ENCODE assay signal across 9 cellular contexts in genomic region chr2:169732583-169733358, GRCh38. TPM values are rescaled to one million over a fixed set of nuclear protein-coding genes. Genes with fewer than 3 reads are reported as not detected.
A peak's percentile ranks its signal among the peaks of the same experiment; 100 is the strongest.
DNase-seq lines count a peak whose midpoint lies in the region; ATAC-seq, FAIRE-seq and TF ChIP-seq lines count a peak whose summit lies in the region.
"Had no signal": no experiment of that assay in that cellular context is flagged by ENCODE, and none has a peak within 500 bp of the region (broad histone marks: within the 10 kb centered on the region; RNA-seq: fewer than 3 reads in every experiment).

No MANE protein-coding gene starts in this region.

- POLR2A ChIA-PET in A549 (lab: Yijun Ruan, JAX): no interaction called here

- H3K4me3 ChIP-seq in A549: peak overlapping the region; percentile 88
- peak overlapping the region; percentile 64 for H3K4me3 ChIP-seq in astrocyte of the cerebellum (ENCODE audit: low read depth, low read length)
- peak overlapping the region; percentile 66 to 94 (median 70) for H3K4me3 ChIP-seq in transverse colon

- ATAC-seq in A549 (peak; percentile 49 to 54), HG03066 (IDR thresholded peaks at IDR 0.05; ENCODE audit: low read depth, unreplicated experiment) (peak; percentile 4)

- TF ChIP-seq RAD21 in A549 (conservative IDR thresholded peaks at IDR 0.05 in 1 of 2, IDR thresholded peaks at IDR 0.05 in 1 of 2): no peak

- peak overlapping the region; percentile 74 for H3K4me2 ChIP-seq in A549

- FAIRE-seq in A549 (lab: Jason Lieb, UNC): no peak
- FAIRE-seq: bronchial epithelial cell had no signal

- TF ChIP-seq CTCF in A549 (IDR thresholded peaks at IDR 0.05) (no peak), astrocyte of the cerebellum (IDR thresholded peaks at IDR 0.05; ENCODE audit: low read depth, low read length, missing control alignments) (no peak), transverse colon (IDR thresholded peaks at IDR 0.05) (no peak)

- intact Hi-C loops in transverse colon (cut with DNase I; ENCODE audit: low total_unique reads): no loop called here

- H3K27ac ChIP-seq in A549 (peak overlapping the region; percentile 74 to 92; a peak in 5 of 6 replicates), transverse colon (peak overlapping the region; percentile 55 to 80 (median 67))

- CTCF ChIA-PET in A549 (lab: Yijun Ruan, JAX): no interaction called here

- TF ChIP-seq POLR2A in A549 (IDR thresholded peaks at IDR 0.05; ENCODE audit: low read length) (no peak), transverse colon (IDR thresholded peaks at IDR 0.05) (no peak)

- H3K36me3 ChIP-seq in transverse colon: no peaks in the 10 kb centered on the region

- in situ Hi-C loops in astrocyte of the cerebellum (cut with HindIII; ENCODE audit: low sequenced_read_pairs): no loop called here
- in situ Hi-C loops in transverse colon (cut with MboI; ENCODE audit: low pct_ligation_motif_present in 1 of 4, low pct_unique_long_range_greater_than_20kb in 1 of 4, low sequenced_read_pairs in 3 of 4): no loop called here

- TF ChIP-seq EP300 in A549 (IDR thresholded peaks at IDR 0.05) (no peak), transverse colon (IDR thresholded peaks at IDR 0.05; ENCODE audit: low read depth) (no peak)

- H3K4me1 ChIP-seq in A549 (peaks cover 25% of the 10 kb centered on the region; the same call in 2 of the 3 replicates), transverse colon (peaks cover 4 to 23% (median 7%) of the 10 kb centered on the region in 4 donors)

- H3K27me3 ChIP-seq in transverse colon: no peaks in the 10 kb centered on the region

- DNase-seq in A549 (ENCODE audit: low read depth in 1 of 2, low spot score in 1 of 2): peak in 1 of 2 experiments; percentile 17
- DNase-seq in astrocyte of the cerebellum (ENCODE audit: low read depth): no peak
- peak; percentile 14 for DNase-seq in left kidney (ENCODE audit: low read depth, low spot score)
- no peak for DNase-seq in transverse colon
- DNase-seq in NCI-H774 (lab: John Stamatoyannopoulos, UW): no peak
- no peak for DNase-seq in effector CD4-positive, alpha-beta T cell
- no peak for DNase-seq in stimulated activated CD4-positive, alpha-beta T cell treated with anti-CD3 and anti-CD28 coated beads, Interleukin-1b, Interleukin-23, amount 100 ng/mL, for 48 hours

- H3K9me3 ChIP-seq in A549: no peaks in the 10 kb centered on the region
- no peaks in the 10 kb centered on the region for H3K9me3 ChIP-seq in transverse colon

- WGBS in A549 (ENCODE audit: missing lambda C conversion rate): 53% methylated on average over 13 of the region's 13 CpGs
- whole genome bisulfite sequencing in transverse colon (ENCODE audit: low coverage in 1 of 2), 2 donors: 49 to 85% methylated on average over 4 to 13 of the region's 13 CpGs

TF ChIP-seq in A549, 52 proteins besides CTCF, POLR2A, EP300 and RAD21:
- no peak for TF ChIP-seq MYC (IDR thresholded peaks at IDR 0.05; ENCODE audit: borderline replicate concordance, low read length)
- TF ChIP-seq SREBF2 (IDR thresholded peaks at IDR 0.05): no peak
- TF ChIP-seq ZFP36 (IDR thresholded peaks at IDR 0.05; ENCODE audit: borderline replicate concordance, partially characterized antibody): no peak
- TF ChIP-seq KDM1A (IDR thresholded peaks at IDR 0.05; ENCODE audit: low read depth): no peak
- TF ChIP-seq FOXS1 (CRISPR knock-in tag; IDR thresholded peaks at IDR 0.05): no peak
- no peak for TF ChIP-seq EHMT2 (IDR thresholded peaks at IDR 0.05; ENCODE audit: low read depth)
- TF ChIP-seq MAFK (IDR thresholded peaks at IDR 0.05; ENCODE audit: partially characterized antibody): no peak
- TF ChIP-seq CHD4 (IDR thresholded peaks at IDR 0.05; ENCODE audit: borderline replicate concordance): no peak
- no peak for TF ChIP-seq ELK1 (IDR thresholded peaks at IDR 0.05; ENCODE audit: low read depth, low read length)
- no peak for TF ChIP-seq CEBPB (IDR thresholded peaks at IDR 0.05)
- TF ChIP-seq TFCP2L1 (CRISPR knock-in tag; IDR thresholded peaks at IDR 0.05): no peak
- TF ChIP-seq HOXB5 (CRISPR knock-in tag; IDR thresholded peaks at IDR 0.05): no peak
- no peak for TF ChIP-seq HDAC2 (IDR thresholded peaks at IDR 0.05)
- TF ChIP-seq CHD2 (IDR thresholded peaks at IDR 0.05; ENCODE audit: low read length, partially characterized antibody): no peak
- TF ChIP-seq ESRRA (IDR thresholded peaks at IDR 0.05; ENCODE audit: borderline replicate concordance, low read length): no peak
- TF ChIP-seq JUNB (IDR thresholded peaks at IDR 0.05): no peak
- TF ChIP-seq ZNF302 (CRISPR knock-in tag; IDR thresholded peaks at IDR 0.05): no peak
- TF ChIP-seq RFX5 (IDR thresholded peaks at IDR 0.05): no peak
- no peak for TF ChIP-seq HES2 (IDR thresholded peaks at IDR 0.05)

RNA-seq across cellular contexts. Expression of gene KLHL23, which starts 0.9 kb away (rescaled TPM):
- polyA plus RNA-seq in A549 (2011; rRNA removed) (19.6 and 22.9 TPM in 2 replicates), A549 (2017; fragmentation: RNase III; extraction: RNeasy Plus Mini Kit Qiagen cat#74134 plus additional on column Dnase treatment) (10.1 to 11.0 TPM (median 10.8 TPM) in 3 replicates)
- 5.0 and 7.0 TPM in 2 replicates for polyA plus RNA-seq in A549 (2012; cell fraction: cytosol; rRNA removed)
- polyA plus RNA-seq in A549 (2012; cell fraction: nucleus; rRNA removed): 2.3 and 2.9 TPM in 2 replicates
- polyA minus RNA-seq in A549 (2011; rRNA and poly(A)+ RNA removed): 8.4 and 10.5 TPM in 2 replicates
- total RNA-seq in transverse colon: 10 to 100 TPM in 2 of 4 donors, 1 to 10 TPM in 2; 5.2 to 17.5 (median 10.1) TPM

RNA-seq across cellular contexts. Expression of gene PHOSPHO2, which starts 38.5 kb away (rescaled TPM):
- 4.0 and 5.1 TPM in 2 replicates for polyA plus RNA-seq in A549 (2011; rRNA removed)
- polyA plus RNA-seq in A549 (2012; cell fraction: cytosol; rRNA removed): 1.1 TPM in 2 replicates
- 0.48 and 1.4 TPM in 2 replicates for polyA plus RNA-seq in A549 (2012; cell fraction: nucleus; rRNA removed)
- polyA plus RNA-seq in A549 (2017; fragmentation: RNase III; extraction: RNeasy Plus Mini Kit Qiagen cat#74134 plus additional on column Dnase treatment): 3.9 to 4.4 TPM (median 4.3 TPM) in 3 replicates
- polyA minus RNA-seq in A549 (2011; rRNA and poly(A)+ RNA removed): 0.78 and 1.1 TPM in 2 replicates
- 10 to 100 TPM in 2 of 4 donors, 1 to 10 TPM in 2; 2.6 to 16.5 (median 7.7) TPM for total RNA-seq in transverse colon

RNA-seq across cellular contexts. Expression of gene CFAP210, which starts 38.6 kb away (rescaled TPM):
- polyA plus RNA-seq in A549 (2011; rRNA removed) (0.07 and 0.31 TPM in 2 replicates), A549 (2017; fragmentation: RNase III; extraction: RNeasy Plus Mini Kit Qiagen cat#74134 plus additional on column Dnase treatment) (0.30 to 0.35 TPM (median 0.34 TPM) in 3 replicates)
- polyA plus RNA-seq in A549 (2012; cell fraction: cytosol; rRNA removed): 0.12 and 0.13 TPM in 2 replicates
- 0.05 and 0.06 TPM in 2 replicates for polyA plus RNA-seq in A549 (2012; cell fraction: nucleus; rRNA removed)
- not detected in 2 replicates for polyA minus RNA-seq in A549 (2011; rRNA and poly(A)+ RNA removed)
- not detected for total RNA-seq in transverse colon
- total RNA-seq: bronchial epithelial cell had no signal
